ENCODE assay signal across 8 cellular contexts in genomic region chr20:844473-845225, GRCh38. TPM values are rescaled to one million over a fixed set of nuclear protein-coding genes. Genes with fewer than 3 reads are reported as not detected.
DNase-seq lines count a peak whose midpoint lies in the region; ATAC-seq and TF ChIP-seq lines count a peak whose summit lies in the region.

No MANE protein-coding gene starts in this region.

- H3K36me3 ChIP-seq in A673 (ENCODE audit: insufficient read depth, low read length, poor library complexity, severe bottlenecking), result no peaks in the 10 kb centered on the region

- peaks cover 43% of the 10 kb centered on the region for H3K4me1 ChIP-seq in A673 (ENCODE audit: insufficient read depth, low read length, poor library complexity, severe bottlenecking)

- intact Hi-C loops in A673 (cut with micrococcal nuclease; ENCODE audit: unreplicated experiment), result no loop called here
- intact Hi-C loops in activated CD4-positive, alpha-beta T cell treated with anti-CD3 and anti-CD28 coated beads, Interleukin-2, amount 10 ng/mL, durations not matched to agents 24 days and 14 days (cut with micrococcal nuclease), result loop anchor here (1.0 to 10.0 kb wide), 3 partner anchors 11 to 620 kb away; partner anchors contain the start of genes CSNK2A1, FAM110A and NSFL1C

- CTCF ChIA-PET in A673 (lab: Charles Lee), result no interaction called here

- peak overlapping the region; percentile 57 for H3K27ac Mint-ChIP-seq in activated CD4-positive, alpha-beta T cell treated with anti-CD3 and anti-CD28 coated beads, Interleukin-2, amount 10 ng/mL, durations not matched to agents 24 days and 14 days

- no peaks in the 10 kb centered on the region for H3K27me3 Mint-ChIP-seq in activated CD4-positive, alpha-beta T cell treated with anti-CD3 and anti-CD28 coated beads, Interleukin-2, amount 10 ng/mL, durations not matched to agents 24 days and 14 days

- H3K4me3 ChIP-seq in A673 (ENCODE audit: low read depth, low read length, poor library complexity, severe bottlenecking), result peak overlapping the region; percentile 54
- peak overlapping the region; percentile 62 for H3K4me3 ChIP-seq in coronary artery

- POLR2A ChIA-PET in A673 (lab: Charles Lee; ENCODE audit: low non-redundant PET), result interaction anchor here (0.5 to 0.6 kb wide), 3 partner anchors 142 to 484 kb away, joined by 3 read pairs; partner anchors contain the start of gene SDCBP2

- H3K4me1 Mint-ChIP-seq in activated CD4-positive, alpha-beta T cell treated with anti-CD3 and anti-CD28 coated beads, Interleukin-2, amount 10 ng/mL, durations not matched to agents 24 days and 14 days, result peaks cover 46% of the 10 kb centered on the region

- H3K27ac ChIP-seq in A673 (ENCODE audit: low read depth, low read length, poor library complexity, severe bottlenecking), result peak overlapping the region; percentile 75
- no peak overlapping the region for H3K27ac ChIP-seq in coronary artery

- no peaks in the 10 kb centered on the region for H3K27me3 ChIP-seq in A673 (replicated peaks; ENCODE audit: insufficient read depth, low read depth, low read length, poor library complexity)

- ATAC-seq in GM18868 (IDR thresholded peaks at IDR 0.05; ENCODE audit: unreplicated experiment), result peak; percentile 95
- ATAC-seq in HG03103 (IDR thresholded peaks at IDR 0.05; ENCODE audit: low read depth, unreplicated experiment), result peak; percentile 85
- peak; percentile 79 for ATAC-seq in left lobe of liver

- TF ChIP-seq CTCF in A673 (conservative IDR thresholded peaks at IDR 0.05; ENCODE audit: low read depth, low read length), result no peak
- no peak for TF ChIP-seq CTCF in coronary artery (IDR thresholded peaks at IDR 0.05)

- H3K36me3 Mint-ChIP-seq in activated CD4-positive, alpha-beta T cell treated with anti-CD3 and anti-CD28 coated beads, Interleukin-2, amount 10 ng/mL, durations not matched to agents 24 days and 14 days (ENCODE audit: low read depth), result peaks cover 8% of the 10 kb centered on the region

- DNase-seq in A673 (ENCODE audit: low spot score) (peak; percentile 95), NCI-H226 (peak; percentile 73), coronary artery (ENCODE audit: low spot score) (peak; percentile 85), left lobe of liver (ENCODE audit: low spot score) (peak; percentile 74)
- DNase-seq in activated CD4-positive, alpha-beta T cell treated with anti-CD3 and anti-CD28 coated beads, Interleukin-2, amount 10 ng/mL, durations not matched to agents 24 days and 14 days, result peak; percentile 96
- peak; percentile 87 to 92 for DNase-seq in stimulated activated CD4-positive, alpha-beta T cell treated with anti-CD3 and anti-CD28 coated beads, Interleukin-2, amount 100 ng/mL, for 24 hours

- peak overlapping the region; percentile 87 for H3K4me3 Mint-ChIP-seq in activated CD4-positive, alpha-beta T cell treated with anti-CD3 and anti-CD28 coated beads, Interleukin-2, amount 10 ng/mL, durations not matched to agents 24 days and 14 days

- no peaks in the 10 kb centered on the region for H3K9me3 ChIP-seq in A673 (ENCODE audit: low read depth, low read length, poor library complexity, severe bottlenecking)

- BruUV-seq in A673 (replicated peaks; lab: Mats Ljungman, UMichigan), result no TSS peak

- H3K9me3 Mint-ChIP-seq in activated CD4-positive, alpha-beta T cell treated with anti-CD3 and anti-CD28 coated beads, Interleukin-2, amount 10 ng/mL, durations not matched to agents 24 days and 14 days, result no peaks in the 10 kb centered on the region

RNA-seq across cellular contexts. Expression of gene FAM110A, which starts 11.1 kb away (rescaled TPM):
- total RNA-seq in A673 (2021) (11.7 and 12.2 TPM in 2 replicates), left lobe of liver (1.7 TPM)
- total RNA-seq in activated CD4-positive, alpha-beta T cell treated with anti-CD3 and anti-CD28 coated beads, Interleukin-2, amount 10 ng/mL, durations not matched to agents 24 days and 14 days, result 13.3 and 15.4 TPM in 2 replicates
